26 cellular contexts compared by ENCODE assay signal in genomic region chr10:28147706-28148105, GRCh38.
"Had no signal": no experiment of that assay in that cellular context is flagged by ENCODE, and none has a peak within 500 bp of the region (broad histone marks: within the 10 kb centered on the region; RNA-seq: fewer than 3 reads in every experiment).

No MANE protein-coding gene starts in this region.

- H3K9me3 ChIP-seq: Peyer's patch, SJCRH30 had no signal

- H3K4me1 ChIP-seq: Peyer's patch, SJCRH30 had no signal

- H3K27ac Mint-ChIP-seq: IgD-negative memory B cell had no signal

- H3K4me3 ChIP-seq: K562, PC-9, Peyer's patch, SJCRH30, SK-N-MC had no signal

- H3K27ac ChIP-seq: KMS-11, PC-9, Peyer's patch, SJCRH30, SK-N-MC had no signal

- DNase-seq: Kasumi-1, MM.1S, NCI-H1048, NCI-H1105, NCI-H1417, NCI-H1436 treated with DMSO at 0.1 percent for 48 hours, NCI-H1694, NCI-H187 treated with DMSO at 0.1 percent for 48 hours, NCI-H2081, NCI-H2107, NCI-H2227 treated with DMSO at 0.1 percent for 48 hours, NCI-H510A, NCI-H524 treated with DMSO at 0.1 percent for 48 hours, NCI-H69, NCI-H774, OCI-M1, PC-9, Peyer's patch, SHP77 treated with DMSO at 0.1 percent for 48 hours had no signal

- H3K36me3 ChIP-seq: Peyer's patch, SJCRH30 had no signal

- H3K27me3 Mint-ChIP-seq: IgD-negative memory B cell had no signal

- H3K27me3 ChIP-seq: Peyer's patch, SJCRH30 had no signal

- H2AFZ ChIP-seq: PC-9 had no signal

- H3K4me2 ChIP-seq: KMS-11, PC-9 had no signal

- ATAC-seq: HepG2, K562, Right ventricle myocardium inferior had no signal

- H3K4me3 Mint-ChIP-seq: IgD-negative memory B cell had no signal

- H3K9ac ChIP-seq: KMS-11 had no signal

- H3K9me3 Mint-ChIP-seq: IgD-negative memory B cell had no signal
